8 cellular contexts compared by ENCODE assay signal in genomic region chr2:109171444-109172334, GRCh38. TPM values are rescaled to one million over a fixed set of nuclear protein-coding genes. Genes with fewer than 3 reads are reported as not detected.
DNase-seq lines count a peak whose midpoint lies in the region; ATAC-seq and TF ChIP-seq lines count a peak whose summit lies in the region.

No MANE protein-coding gene starts in this region.

- TF ChIP-seq POLR2A in IMR-90 (IDR thresholded peaks at IDR 0.05; ENCODE audit: low read depth, low read length) (peak; percentile 76), upper lobe of left lung (IDR thresholded peaks at IDR 0.05) (no peak)

- peaks cover 51% of the 10 kb centered on the region for H3K9me1 ChIP-seq in IMR-90 (ENCODE audit: insufficient read depth, low read length)

- POLR2A ChIA-PET in IMR-90 (lab: Charles Lee; ENCODE audit: unreplicated experiment), result interaction anchor here (0.6 to 0.7 kb wide), 2 partner anchors 41 to 151 kb away, joined by 3 read pairs; no protein-coding TSS in a partner anchor

- H3K27ac ChIP-seq in IMR-90 (ENCODE audit: insufficient read depth, low read length) (peak overlapping the region; percentile 95), cingulate gyrus (ENCODE audit: low read depth, low read length) (peak overlapping the region; percentile 67), upper lobe of left lung (peak overlapping the region; percentile 75 to 83 (median 80)), WERI-Rb-1 (no peak overlapping the region)

- H3K18ac ChIP-seq in IMR-90 (ENCODE audit: low read depth, low read length), result peak overlapping the region; percentile 100

- ATAC-seq in IMR-90 (ENCODE audit: low read depth) (peak; percentile 85), left lobe of liver (peak; percentile 65), upper lobe of left lung (ENCODE audit: low FRiP score in 2 of 2) (peak; percentile 66 to 79), HG03565 (IDR thresholded peaks at IDR 0.05; ENCODE audit: unreplicated experiment) (no peak), GM19395 (IDR thresholded peaks at IDR 0.05; ENCODE audit: unreplicated experiment) (no peak), HG03159 (IDR thresholded peaks at IDR 0.05; ENCODE audit: unreplicated experiment) (no peak)

- TF ChIP-seq EP300 in upper lobe of left lung (IDR thresholded peaks at IDR 0.05), result peak in 2 of 4 donors; percentile 62 to 74

- WGBS in IMR-90 (ENCODE audit: extremely low coverage in 2 of 2, insufficient read length in 1 of 2), 2 experiments, result 0% methylated on average over 6 of the region's 36 CpGs; no CpG with 5 or more reads in 1 of the 2 experiments
- WGBS in upper lobe of left lung, 2 donors, result 53 to 64% methylated on average over 32 to 36 of the region's 36 CpGs

- CTCF ChIA-PET in IMR-90 (lab: Yijun Ruan, JAX), result interaction anchor here (0.5 to 1.3 kb wide), 5 partner anchors 66 to 336 kb away, joined by 3 to 5 read pairs (median 4); no protein-coding TSS in a partner anchor

- peak overlapping the region; percentile 96 for H3K4ac ChIP-seq in IMR-90 (ENCODE audit: low read depth, low read length)

- peak overlapping the region; percentile 83 for H2AFZ ChIP-seq in IMR-90 (replicated peaks; ENCODE audit: low read length, poor library complexity)

- peak; percentile 39 for TF ChIP-seq CTCF in IMR-90 (conservative IDR thresholded peaks at IDR 0.05; ENCODE audit: low read depth, low read length)
- peak; percentile 14 to 54 (median 24) for TF ChIP-seq CTCF in upper lobe of left lung (IDR thresholded peaks at IDR 0.05)
- TF ChIP-seq CTCF in WERI-Rb-1 (IDR thresholded peaks at IDR 0.05; ENCODE audit: low read depth, low read length), result no peak

- H3K14ac ChIP-seq in IMR-90 (replicated peaks; ENCODE audit: low read depth, low read length), result peak overlapping the region; percentile 98

- H4K5ac ChIP-seq in IMR-90 (ENCODE audit: low read depth, low read length), result peak overlapping the region; percentile 75

- peak overlapping the region; percentile 96 for H2BK20ac ChIP-seq in IMR-90 (ENCODE audit: low read depth, low read length)

- H3K4me1 ChIP-seq in IMR-90 (ENCODE audit: control insufficient read depth, insufficient read depth, low read length), result peaks cover 44% of the 10 kb centered on the region
- peaks cover 34 to 53% (median 50%) of the 10 kb centered on the region in 4 donors for H3K4me1 ChIP-seq in upper lobe of left lung

- peak overlapping the region; percentile 73 for H3K4me2 ChIP-seq in IMR-90 (ENCODE audit: low read depth, low read length)

- peaks cover 10% of the 10 kb centered on the region; the same call in 1 of the 2 replicates for H4K20me1 ChIP-seq in IMR-90 (ENCODE audit: insufficient read depth, low read length)

- peak; percentile 49 for TF ChIP-seq RAD21 in IMR-90 (IDR thresholded peaks at IDR 0.05; ENCODE audit: low read length)

- H2AK9ac ChIP-seq in IMR-90 (replicated peaks; ENCODE audit: low read depth, low read length, poor library complexity), result peak overlapping the region; percentile 49

- DNase-seq in IMR-90 (peak; percentile 99), left lobe of liver (ENCODE audit: low spot score) (no peak), upper lobe of left lung (peak; percentile 42 to 84), WERI-Rb-1 (no peak)

- no TSS peak for BruUV-seq in IMR-90 (replicated peaks; lab: Mats Ljungman, UMichigan)

- H2BK5ac ChIP-seq in IMR-90 (ENCODE audit: low read depth, low read length, poor library complexity, severe bottlenecking), result peak overlapping the region; percentile 98

- peak overlapping the region; percentile 21 for H3K4me3 ChIP-seq in IMR-90 (ENCODE audit: insufficient read depth, low read depth, low read length)
- no peak overlapping the region for H3K4me3 ChIP-seq in upper lobe of left lung
- no peak overlapping the region for H3K4me3 ChIP-seq in WERI-Rb-1 (ENCODE audit: low read depth, low read length)

- H3K27me3 ChIP-seq in IMR-90 (ENCODE audit: control insufficient read depth, insufficient read depth, low read length) (no peaks in the 10 kb centered on the region), upper lobe of left lung (no peaks in the 10 kb centered on the region), WERI-Rb-1 (ENCODE audit: insufficient read depth, low read depth, severe bottlenecking) (no peaks in the 10 kb centered on the region)

- peak overlapping the region; percentile 98 for H3K23ac ChIP-seq in IMR-90 (ENCODE audit: low read depth, low read length)

- peak overlapping the region; percentile 77 for H3K56ac ChIP-seq in IMR-90 (ENCODE audit: extremely low read depth, insufficient read depth, low read length)

- H2AK5ac ChIP-seq in IMR-90 (ENCODE audit: low read depth, low read length), result peak overlapping the region; percentile 97

- H4K91ac ChIP-seq in IMR-90 (ENCODE audit: insufficient read depth, low read depth, low read length), result peak overlapping the region; percentile 92

- peak overlapping the region; percentile 94; the same call in 2 of the 3 replicates for H2BK15ac ChIP-seq in IMR-90 (ENCODE audit: low read depth, low read length)

- no peaks in the 10 kb centered on the region for H3K36me3 ChIP-seq in IMR-90 (ENCODE audit: control insufficient read depth, insufficient read depth, low read length)
- H3K36me3 ChIP-seq in upper lobe of left lung, result no peaks in the 10 kb centered on the region
- H3K36me3 ChIP-seq in WERI-Rb-1, result no peaks in the 10 kb centered on the region

- in situ Hi-C loops in IMR-90 (cut with MboI; ENCODE audit: low sequenced_read_pairs), result no loop called here

- H3K9ac ChIP-seq in IMR-90 (ENCODE audit: low read depth, low read length), result peak overlapping the region; percentile 72

- intact Hi-C loops in IMR-90 (cut with micrococcal nuclease), result loop anchor here (2.0 to 5.0 kb wide), 4 partner anchors 43 to 151 kb away; partner anchors contain the start of gene SH3RF3

- H4K8ac ChIP-seq in IMR-90 (ENCODE audit: low read depth in 2 of 2, low read length in 2 of 2), result peak overlapping the region; percentile 70 to 93

- H3K79me1 ChIP-seq in IMR-90 (ENCODE audit: low read depth in 1 of 2, low read length in 2 of 2), result peaks cover 47 to 80% of the 10 kb centered on the region in 2 experiments

- dilution Hi-C loops in IMR-90 (cut with HindIII; ENCODE audit: low sequenced_read_pairs, unreplicated experiment), result no loop called here

- H3K9me3 ChIP-seq in IMR-90 (ENCODE audit: control insufficient read depth, insufficient read depth, low read length), result 0 out of 2 replicates have a peak, but pooled peaks cover 2% of the 10 kb centered on the region
- no peaks in the 10 kb centered on the region for H3K9me3 ChIP-seq in upper lobe of left lung
- H3K9me3 ChIP-seq in WERI-Rb-1 (ENCODE audit: severe bottlenecking), result peaks cover 8% of the 10 kb centered on the region

- peak overlapping the region; percentile 94 for H2BK120ac ChIP-seq in IMR-90 (ENCODE audit: low read depth, low read length)

TF ChIP-seq in IMR-90, 13 proteins besides CTCF, POLR2A, EP300 and RAD21:
- peak; percentile 73; the same call in 1 of the 2 replicates for TF ChIP-seq MXI1 (IDR thresholded peaks at IDR 0.05; ENCODE audit: borderline replicate concordance, low read depth, low read length)
- TF ChIP-seq MAZ (IDR thresholded peaks at IDR 0.05; ENCODE audit: borderline replicate concordance, low read depth, low read length), result peak; percentile 73; the same call in 1 of the 2 replicates
- TF ChIP-seq FOS (IDR thresholded peaks at IDR 0.05; ENCODE audit: low read depth, low read length), result peak; percentile 93
- TF ChIP-seq MAFK (IDR thresholded peaks at IDR 0.05; ENCODE audit: low read depth, low read length), result peak; percentile 34
- peak; percentile 95 for TF ChIP-seq BHLHE40 (IDR thresholded peaks at IDR 0.05; ENCODE audit: low read depth, low read length)
- no peak for TF ChIP-seq RFX5 (IDR thresholded peaks at IDR 0.05; ENCODE audit: low read depth, low read length)
- peak; percentile 78 for TF ChIP-seq USF2 (IDR thresholded peaks at IDR 0.05; ENCODE audit: low read depth, low read length)
- no peak for TF ChIP-seq ELK1 (IDR thresholded peaks at IDR 0.05; ENCODE audit: borderline replicate concordance, low read depth, low read length)
- TF ChIP-seq NFE2L2 (IDR thresholded peaks at IDR 0.05; ENCODE audit: low read depth, low read length), result no peak
- TF ChIP-seq CHD1 (IDR thresholded peaks at IDR 0.05; ENCODE audit: low read depth, low read length), result no peak
- TF ChIP-seq SMC3 (IDR thresholded peaks at IDR 0.05; ENCODE audit: low read depth, low read length), result no peak; the same call in none of the 2 replicates
- TF ChIP-seq CEBPB (IDR thresholded peaks at IDR 0.05; ENCODE audit: low read depth, low read length), result peak; percentile 97
- peak; percentile 83 for TF ChIP-seq RCOR1 (IDR thresholded peaks at IDR 0.05; ENCODE audit: insufficient replicate concordance, low read length)

RNA-seq across cellular contexts. Expression of gene SH3RF3, which starts 42.7 kb away (rescaled TPM):
- 3.4 and 3.9 TPM in 2 replicates for total RNA-seq in IMR-90 (2012; rRNA removed)
- 5.3 and 5.7 TPM in 2 replicates for polyA plus RNA-seq in IMR-90 (2012; rRNA removed)
- 2.9 and 5.9 TPM in 2 replicates for polyA plus RNA-seq in IMR-90 (2012; cell fraction: cytosol; rRNA removed)
- 10.7 and 11.0 TPM in 2 replicates for polyA plus RNA-seq in IMR-90 (2012; cell fraction: nucleus; rRNA removed; ENCODE audit: low replicate concordance)
- total RNA-seq in left lobe of liver, result 1.1 TPM
- 10 to 100 TPM in 1 of 6 donors, 1 to 10 TPM in 5; 4.1 to 21.0 (median 8.0) TPM for total RNA-seq in upper lobe of left lung

Comparison
In these comparisons a context has a peak if more than half of its experiments do, and no peak if none do; other contexts are left out.
1. ATAC-seq: peak in IMR-90 (single experiment), left lobe of liver (single experiment) and upper lobe of left lung (2 of 2); none in HG03565 (single experiment), GM19395 (single experiment) and HG03159 (single experiment).
2. DNase-seq: peak in IMR-90 (single experiment) and upper lobe of left lung (2 of 2); none in left lobe of liver (single experiment) and WERI-Rb-1 (single experiment).